Comparison of ENCODE assay signal across 14 cellular contexts in the genomic region with DNA sequence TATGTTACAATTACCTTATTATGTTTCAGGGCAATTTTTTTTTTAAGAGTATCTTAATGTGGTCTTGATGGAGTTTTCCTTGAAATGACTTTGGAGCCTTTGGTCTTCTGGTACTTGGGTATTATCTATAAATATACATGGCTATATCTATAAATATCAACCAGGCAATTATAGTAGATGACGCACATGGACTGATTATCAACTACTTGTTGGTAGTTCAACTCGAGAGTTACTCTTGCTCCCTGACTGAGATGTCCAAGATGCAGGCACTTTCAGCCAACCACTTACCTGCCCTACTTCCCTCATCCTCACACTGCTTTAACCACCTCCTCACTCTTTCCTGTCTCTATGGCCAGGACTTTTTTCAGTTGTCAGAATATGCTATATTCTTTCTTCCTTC.
DNase-seq lines count a peak whose midpoint lies in the region; ATAC-seq and TF ChIP-seq lines count a peak whose summit lies in the region.
"Had no signal": no experiment of that assay in that cellular context is flagged by ENCODE, and none has a peak within 500 bp of the region (broad histone marks: within the 10 kb centered on the region; RNA-seq: fewer than 3 reads in every experiment).

No MANE protein-coding gene starts in this region.

- intact Hi-C loops in IMR-90 (cut with micrococcal nuclease) (no loop called here), left ventricle myocardium superior (cut with micrococcal nuclease) (no loop called here), adrenal gland (cut with DNase I) (no loop called here)

- H3K23ac ChIP-seq in IMR-90 (ENCODE audit: low read depth, low read length): no peak overlapping the region

- H2AK9ac ChIP-seq in IMR-90 (replicated peaks; ENCODE audit: low read depth, low read length, poor library complexity): peak overlapping the region; percentile 81

- no peak overlapping the region for H3K14ac ChIP-seq in IMR-90 (replicated peaks; ENCODE audit: low read depth, low read length)

- H3K9me3 ChIP-seq in IMR-90 (ENCODE audit: control insufficient read depth, insufficient read depth, low read length) (no peaks in the 10 kb centered on the region), thoracic aorta (no peaks in the 10 kb centered on the region), adrenal gland (replicated peaks in 1 of 3) (no peaks in the 10 kb centered on the region)

- peaks cover 52% of the 10 kb centered on the region for H3K4me1 Mint-ChIP-seq in chondrocyte (ENCODE audit: low read depth)

- H3K36me3 Mint-ChIP-seq in chondrocyte (ENCODE audit: low read depth): peaks cover 41% of the 10 kb centered on the region

- POLR2A ChIA-PET in IMR-90 (lab: Charles Lee; ENCODE audit: unreplicated experiment): no interaction called here

- no peak overlapping the region for H3K4me3 Mint-ChIP-seq in chondrocyte (ENCODE audit: unreplicated experiment)
- H3K4me3 Mint-ChIP-seq: B cell; CD4-positive, alpha-beta T cell had no signal

- no CpG with 5 or more reads among the region's 2 CpGs for WGBS in IMR-90 (ENCODE audit: extremely low coverage in 2 of 2, insufficient read length in 1 of 2), 2 experiments
- WGBS in adrenal gland, 4 donors: 89 to 96% (median 95%) methylated on average over 2 of the region's 2 CpGs

- H3K27ac ChIP-seq in IMR-90 (ENCODE audit: insufficient read depth, low read length) (no peak overlapping the region), thoracic aorta (peak overlapping the region; percentile 36 to 45), adrenal gland (no peak overlapping the region)
- H3K27ac ChIP-seq: GM23248 had no signal

- in situ Hi-C loops in IMR-90 (cut with MboI; ENCODE audit: low sequenced_read_pairs): no loop called here

- H3K27me3 Mint-ChIP-seq in chondrocyte (ENCODE audit: low read depth): no peaks in the 10 kb centered on the region

- no peak for TF ChIP-seq CTCF in IMR-90 (conservative IDR thresholded peaks at IDR 0.05; ENCODE audit: low read depth, low read length)
- TF ChIP-seq CTCF in chondrocyte (IDR thresholded peaks at IDR 0.05): no peak
- no peak for TF ChIP-seq CTCF in thoracic aorta (IDR thresholded peaks at IDR 0.05)
- TF ChIP-seq CTCF in adrenal gland (IDR thresholded peaks at IDR 0.05): no peak

- DNase-seq in IMR-90: no peak
- no peak for DNase-seq in chondrocyte (ENCODE audit: low spot score)
- DNase-seq in left ventricle myocardium superior: no peak
- no peak for DNase-seq in thoracic aorta (ENCODE audit: low spot score)
- DNase-seq in MV-4-11 (lab: John Stamatoyannopoulos, UW): no peak
- no peak for DNase-seq in NCI-H1417 treated with DMSO at 0.1 percent for 48 hours (lab: John Stamatoyannopoulos, UW)
- DNase-seq in adrenal gland: no peak
- DNase-seq: C1 segment of cervical spinal cord; CD4-positive, alpha-beta T cell; DMS79; GM23248; H7 had no signal

- H3K56ac ChIP-seq in IMR-90 (ENCODE audit: extremely low read depth, insufficient read depth, low read length): no peak overlapping the region

- dilution Hi-C loops in IMR-90 (cut with HindIII; ENCODE audit: low sequenced_read_pairs, unreplicated experiment): no loop called here

- H3K4ac ChIP-seq in IMR-90 (ENCODE audit: low read depth, low read length): peak overlapping the region; percentile 26; the same call in 1 of the 2 replicates

- CTCF ChIA-PET in IMR-90 (lab: Yijun Ruan, JAX): no interaction called here

- TF ChIP-seq POLR2A in IMR-90 (IDR thresholded peaks at IDR 0.05; ENCODE audit: low read depth, low read length) (no peak), adrenal gland (IDR thresholded peaks at IDR 0.05) (no peak)

- 0 out of 2 replicates have a peak, but pooled peaks cover 3% of the 10 kb centered on the region for H3K9me1 ChIP-seq in IMR-90 (ENCODE audit: insufficient read depth, low read length)

- TF ChIP-seq RAD21 in IMR-90 (IDR thresholded peaks at IDR 0.05; ENCODE audit: low read length): no peak

- no peak overlapping the region for H2AK5ac ChIP-seq in IMR-90 (ENCODE audit: low read depth, low read length)

- H3K27ac Mint-ChIP-seq in chondrocyte (ENCODE audit: unreplicated experiment): peak overlapping the region; percentile 75
- H3K27ac Mint-ChIP-seq: B cell; CD4-positive, alpha-beta T cell had no signal

- no peak overlapping the region for H3K4me2 ChIP-seq in IMR-90 (ENCODE audit: low read depth, low read length)

- no TSS peak for BruUV-seq in IMR-90 (replicated peaks; lab: Mats Ljungman, UMichigan)

- no peak overlapping the region for H2BK15ac ChIP-seq in IMR-90 (ENCODE audit: low read depth, low read length)

- peak overlapping the region in 1 of 2 experiments; percentile 32; a peak in 1 of 4 replicates for H4K8ac ChIP-seq in IMR-90 (ENCODE audit: low read depth in 2 of 2, low read length in 2 of 2)

- no peak overlapping the region for H2BK120ac ChIP-seq in IMR-90 (ENCODE audit: low read depth, low read length)

- H2BK20ac ChIP-seq in IMR-90 (ENCODE audit: low read depth, low read length): no peak overlapping the region

- no peaks in the 10 kb centered on the region; the same call in 1 of the 2 replicates for H4K20me1 ChIP-seq in IMR-90 (ENCODE audit: insufficient read depth, low read length)

- H4K5ac ChIP-seq in IMR-90 (ENCODE audit: low read depth, low read length): no peak overlapping the region

- H3K36me3 ChIP-seq in IMR-90 (ENCODE audit: control insufficient read depth, insufficient read depth, low read length) (peaks cover 15% of the 10 kb centered on the region), thoracic aorta (peaks cover 2% of the 10 kb centered on the region), adrenal gland (replicated peaks in 1 of 2) (no peaks in the 10 kb centered on the region)

- ATAC-seq in IMR-90 (ENCODE audit: low read depth) (no peak), left ventricle myocardium superior (peak; percentile 86), thoracic aorta (ENCODE audit: insufficient number of reproducible peaks, low FRiP score, low read depth) (no peak)
- ATAC-seq: GM12878 had no signal

- 0 out of 4 replicates have a peak, but pooled peaks cover 0 to 4% of the 10 kb centered on the region in 2 experiments for H3K79me1 ChIP-seq in IMR-90 (ENCODE audit: low read depth in 1 of 2, low read length in 2 of 2)

- H2AFZ ChIP-seq in IMR-90 (replicated peaks; ENCODE audit: low read length, poor library complexity): no peak overlapping the region
- H2AFZ ChIP-seq: GM23248 had no signal

- no peak overlapping the region for H3K18ac ChIP-seq in IMR-90 (ENCODE audit: low read depth, low read length)

- H3K4me3 ChIP-seq in IMR-90 (ENCODE audit: insufficient read depth, low read depth, low read length) (no peak overlapping the region), thoracic aorta (no peak overlapping the region), adrenal gland (no peak overlapping the region)
- H3K4me3 ChIP-seq: GM12878, GM23248 had no signal

- no peak overlapping the region for H3K9ac ChIP-seq in IMR-90 (ENCODE audit: low read depth, low read length)
- H3K9ac ChIP-seq: GM23248 had no signal

- no peaks in the 10 kb centered on the region; the same call in 1 of the 2 replicates for H3K4me1 ChIP-seq in IMR-90 (ENCODE audit: control insufficient read depth, insufficient read depth, low read length)
- H3K4me1 ChIP-seq in thoracic aorta (ENCODE audit: control insufficient read depth in 1 of 2, low read depth in 2 of 2): peaks cover 7 to 58% of the 10 kb centered on the region in 2 donors
- H3K4me1 ChIP-seq in adrenal gland (replicated peaks in 1 of 2): peaks cover 0 to 5% of the 10 kb centered on the region in 2 donors

- no peaks in the 10 kb centered on the region for H3K9me3 Mint-ChIP-seq in chondrocyte (ENCODE audit: low read depth)
- H3K9me3 Mint-ChIP-seq: CD4-positive, alpha-beta T cell had no signal

- H3K27me3 ChIP-seq in IMR-90 (ENCODE audit: control insufficient read depth, insufficient read depth, low read length) (no peaks in the 10 kb centered on the region; the same call in 1 of the 2 replicates), thoracic aorta (replicated peaks; ENCODE audit: insufficient read depth) (no peaks in the 10 kb centered on the region), adrenal gland (no peaks in the 10 kb centered on the region)

- no peak overlapping the region for H2BK5ac ChIP-seq in IMR-90 (ENCODE audit: low read depth, low read length, poor library complexity, severe bottlenecking)

- no peak overlapping the region for H4K91ac ChIP-seq in IMR-90 (ENCODE audit: insufficient read depth, low read depth, low read length)

TF ChIP-seq in IMR-90, 13 proteins besides CTCF, POLR2A, EP300 and RAD21:
- TF ChIP-seq MAZ (IDR thresholded peaks at IDR 0.05; ENCODE audit: borderline replicate concordance, low read depth, low read length): no peak

Comparison
In these comparisons a context has a peak if more than half of its experiments do, and no peak if none do; other contexts are left out.
1. H3K27ac ChIP-seq: peak in thoracic aorta (2 of 2); none in IMR-90 (single experiment) and adrenal gland (0 of 5).